16 cellular contexts compared by ENCODE assay signal in genomic region chr1:220843481-220844011, GRCh38. TPM values are rescaled to one million over a fixed set of nuclear protein-coding genes. Genes with fewer than 3 reads are reported as not detected.
DNase-seq lines count a peak whose midpoint lies in the region; ATAC-seq and TF ChIP-seq lines count a peak whose summit lies in the region.
"Had no signal": no experiment of that assay in that cellular context is flagged by ENCODE, and none has a peak within 500 bp of the region (broad histone marks: within the 10 kb centered on the region; RNA-seq: fewer than 3 reads in every experiment).

No MANE protein-coding gene starts in this region.

- H3K27ac Mint-ChIP-seq in natural killer cell treated with Interleukin-12 subunit alpha and Interleukin-12 subunit beta and Interleukin-15 and Interleukin-18, amount 100 ng/mL, for 72 hours: no peak overlapping the region
- H3K27ac Mint-ChIP-seq: activated T-cell treated with anti-CD3 and anti-CD28 coated beads, Interleukin-2, amount 50 U/mL, for 72 hours had no signal

- in situ Hi-C loops in SK-MEL-5 (cut with HindIII; ENCODE audit: low pct_unique_long_range_greater_than_20kb, low sequenced_read_pairs): no loop called here

- H3K9me3 ChIP-seq in testis: no peaks in the 10 kb centered on the region

- no peak for TF ChIP-seq POLR2A in testis (IDR thresholded peaks at IDR 0.05)

- no peaks in the 10 kb centered on the region for H3K4me1 ChIP-seq in testis

- no peak overlapping the region for H3K27ac ChIP-seq in testis
- H3K27ac ChIP-seq: C4-2B had no signal

- peak; percentile 100 for DNase-seq in SK-MEL-5 (ENCODE audit: low read depth, low spot score)
- peak; percentile 39 for DNase-seq in fibroblast of mammary gland (ENCODE audit: low read depth)
- peak; percentile 9 for DNase-seq in medulla oblongata (ENCODE audit: extremely low spot score)
- peak; percentile 23 for DNase-seq in testis
- no peak for DNase-seq in HT-29 (ENCODE audit: low spot score)
- no peak for DNase-seq in natural killer cell treated with Interleukin-12 subunit alpha and Interleukin-12 subunit beta and Interleukin-15 and Interleukin-18, amount 100 ng/mL, for 72 hours (ENCODE audit: low spot score)
- DNase-seq: activated T-cell treated with anti-CD3 and anti-CD28 coated beads, Interleukin-2, amount 50 U/mL, for 72 hours; islet precursor cell; NCI-H146; stimulated activated CD4-positive, alpha-beta T cell treated with anti-CD3 and anti-CD28 coated beads, Interleukin-2, amount 100 ng/mL, for 48 hours; stimulated activated naive CD4-positive, alpha-beta T cell; SW 1271 had no signal

- H3K4me3 Mint-ChIP-seq in natural killer cell treated with Interleukin-12 subunit alpha and Interleukin-12 subunit beta and Interleukin-15 and Interleukin-18, amount 100 ng/mL, for 72 hours: no peak overlapping the region
- H3K4me3 Mint-ChIP-seq: activated T-cell treated with anti-CD3 and anti-CD28 coated beads, Interleukin-2, amount 50 U/mL, for 72 hours had no signal

- peaks cover 3% of the 10 kb centered on the region for H3K9me3 Mint-ChIP-seq in natural killer cell treated with Interleukin-12 subunit alpha and Interleukin-12 subunit beta and Interleukin-15 and Interleukin-18, amount 100 ng/mL, for 72 hours

- 21 to 28% methylated on average over 6 of the region's 6 CpGs for WGBS in testis, 2 donors

- H3K4me3 ChIP-seq in fibroblast of mammary gland (ENCODE audit: control insufficient read depth, low read depth, low read length) (no peak overlapping the region), testis (no peak overlapping the region)

- no peaks in the 10 kb centered on the region for H3K27me3 ChIP-seq in testis

- intact Hi-C loops in testis (cut with DNase I; ENCODE audit: low total_unique reads): no loop called here

- no peaks in the 10 kb centered on the region for H3K4me1 Mint-ChIP-seq in natural killer cell treated with Interleukin-12 subunit alpha and Interleukin-12 subunit beta and Interleukin-15 and Interleukin-18, amount 100 ng/mL, for 72 hours (ENCODE audit: low read depth in 2 of 2)

- no peak for ATAC-seq in HG02623 (IDR thresholded peaks at IDR 0.05; ENCODE audit: unreplicated experiment)
- ATAC-seq in natural killer cell treated with Interleukin-12 subunit alpha and Interleukin-12 subunit beta and Interleukin-15 and Interleukin-18, amount 100 ng/mL, for 72 hours: no peak
- ATAC-seq: activated CD4-positive, CD25-positive, alpha-beta regulatory T cell treated with anti-CD3 and anti-CD28 coated beads, Interleukin-2, amount 50 U/mL, for 24 hours; activated T-cell treated with anti-CD3 and anti-CD28 coated beads, Interleukin-2, amount 50 U/mL, for 72 hours; HCT116 had no signal

- H3K36me3 Mint-ChIP-seq in natural killer cell treated with Interleukin-12 subunit alpha and Interleukin-12 subunit beta and Interleukin-15 and Interleukin-18, amount 100 ng/mL, for 72 hours: no peaks in the 10 kb centered on the region

- H3K36me3 ChIP-seq in testis (ENCODE audit: low read depth, missing control alignments): no peaks in the 10 kb centered on the region

- H3K27me3 Mint-ChIP-seq in natural killer cell treated with Interleukin-12 subunit alpha and Interleukin-12 subunit beta and Interleukin-15 and Interleukin-18, amount 100 ng/mL, for 72 hours: peaks cover 8 to 23% of the 10 kb centered on the region in 2 donors

- TF ChIP-seq CTCF in fibroblast of mammary gland (conservative IDR thresholded peaks at IDR 0.05; ENCODE audit: control insufficient read depth, insufficient read depth, low read depth, low read length) (no peak), testis (IDR thresholded peaks at IDR 0.05) (no peak)

RNA-seq across cellular contexts. Expression of gene HLX, which starts 35.7 kb away (rescaled TPM):
- total RNA-seq in SK-MEL-5 (2014; rRNA removed; shearing (Covaris generic)): 4.9 and 5.3 TPM in 2 replicates
- polyA plus RNA-seq in SK-MEL-5 (2015; cell fraction: cytosol; rRNA removed): 9.4 and 11.7 TPM in 2 replicates
- polyA plus RNA-seq in SK-MEL-5 (2015; cell fraction: nucleus; rRNA removed): 6.1 and 7.8 TPM in 2 replicates
- 1 to 10 TPM; 3.5 to 5.3 TPM for total RNA-seq in testis
- 4.0 TPM for polyA plus RNA-seq in testis (ENCODE audit: insufficient read depth, low read depth, low replicate concordance)
- total RNA-seq in HT-29 (2014; rRNA removed; shearing (Covaris generic)): not detected in 2 replicates
- 1 to 10 TPM; 3.9 to 5.5 TPM for total RNA-seq in natural killer cell treated with Interleukin-12 subunit alpha and Interleukin-12 subunit beta and Interleukin-15 and Interleukin-18, amount 100 ng/mL, for 72 hours

RNA-seq across cellular contexts. Expression of gene MTARC1, which starts 56.8 kb away (rescaled TPM):
- total RNA-seq in SK-MEL-5 (2014; rRNA removed; shearing (Covaris generic)): 0.61 and 1.6 TPM in 2 replicates
- polyA plus RNA-seq in SK-MEL-5 (2015; cell fraction: cytosol; rRNA removed): 0.25 and 0.67 TPM in 2 replicates
- 0.54 TPM in 1 of 2 replicates, not detected in the other for polyA plus RNA-seq in SK-MEL-5 (2015; cell fraction: nucleus; rRNA removed)
- 1 to 10 TPM in 1 of 2 donors, under 1 TPM in 1; 0.93 to 1.1 TPM for total RNA-seq in testis
- 2.3 TPM for polyA plus RNA-seq in testis (ENCODE audit: insufficient read depth, low read depth, low replicate concordance)
- total RNA-seq in HT-29 (2014; rRNA removed; shearing (Covaris generic)): 6.8 and 11.0 TPM in 2 replicates
- under 1 TPM in 1 of 2 donors, not detected in 1; 0.17 TPM for total RNA-seq in natural killer cell treated with Interleukin-12 subunit alpha and Interleukin-12 subunit beta and Interleukin-15 and Interleukin-18, amount 100 ng/mL, for 72 hours
- total RNA-seq: activated T-cell treated with anti-CD3 and anti-CD28 coated beads, Interleukin-2, amount 50 U/mL, for 72 hours had no signal

Comparison
In these comparisons a context has a peak if more than half of its experiments do, and no peak if none do; other contexts are left out.
1. DNase-seq: peak in SK-MEL-5 (single experiment), fibroblast of mammary gland (single experiment), medulla oblongata (single experiment) and testis (single experiment); none in HT-29 (single experiment) and natural killer cell treated with Interleukin-12 subunit alpha and Interleukin-12 subunit beta and Interleukin-15 and Interleukin-18, amount 100 ng/mL, for 72 hours (single experiment).